In genomic region chr3:127085576-127085975, GRCh38 we compare ENCODE assay signal across 33 cellular contexts.
"Had no signal": no experiment of that assay in that cellular context is flagged by ENCODE, and none has a peak within 500 bp of the region (broad histone marks: within the 10 kb centered on the region; RNA-seq: fewer than 3 reads in every experiment).

No MANE protein-coding gene starts in this region.

- ATAC-seq: activated CD8-positive, alpha-beta T cell treated with anti-CD3 and anti-CD28 coated beads for 36 hours; activated naive CD4-positive, alpha-beta T cell treated with anti-CD3 and anti-CD28 coated beads, Interleukin-2, amount 50 U/mL, for 72 hours; activated T-cell treated with anti-CD3 and anti-CD28 coated beads, Interleukin-2, amount 50 U/mL, for 4 hours; activated T-cell treated with anti-CD3 and anti-CD28 coated beads, Interleukin-2, amount 50 U/mL, for 72 hours; activated T-helper 17 cell treated with anti-CD3 and anti-CD28 coated beads, Interleukin-2, amount 50 U/mL, for 72 hours; body of pancreas had no signal

- H3K4me3 ChIP-seq: adrenal gland, body of pancreas, breast epithelium had no signal

- H3K9me3 ChIP-seq: adrenal gland, body of pancreas, breast epithelium had no signal

- FAIRE-seq: astrocyte, TTC549 had no signal

- H3K27ac ChIP-seq: adrenal gland, body of pancreas, brain microvascular endothelial cell, breast epithelium, VCaP had no signal

- H3K27me3 ChIP-seq: adrenal gland, body of pancreas, brain microvascular endothelial cell had no signal

- H3K4me1 ChIP-seq: adrenal gland, breast epithelium had no signal

- DNase-seq: activated B cell treated with CpG ODN at 0.5 μM for 24 hours; activated CD4-positive, alpha-beta memory T cell treated with anti-CD3 and anti-CD28 coated beads for 36 hours; activated CD4-positive, alpha-beta T cell treated with anti-CD3 and anti-CD28 coated beads for 4 hours; activated CD4-positive, alpha-beta T cell treated with anti-CD3 and anti-CD28 coated beads, Interleukin-2, amount 10 ng/mL, durations not matched to agents 24 days and 14 days; activated CD4-positive, alpha-beta T cell treated with anti-CD3 and anti-CD28 coated beads, Interleukin-2, amount 50 U/mL, for 1 hour; activated CD4-positive, alpha-beta T cell treated with anti-CD3 and anti-CD28 coated beads, Interleukin-2, amount 50 U/mL, for 4 hours; activated CD4-positive, CD25-positive, alpha-beta regulatory T cell treated with anti-CD3 and anti-CD28 coated beads, Interleukin-2, amount 50 U/mL, for 72 hours; activated CD8-positive, alpha-beta memory T cell treated with anti-CD3 and anti-CD28 coated beads, Interleukin-2, amount 50 U/mL, for 4 hours; activated CD8-positive, alpha-beta T cell treated with anti-CD3 and anti-CD28 coated beads for 36 hours; activated effector memory CD4-positive, alpha-beta T cell treated with anti-CD3 and anti-CD28 coated beads, Interleukin-2, amount 50 U/mL, for 16 hours; activated gamma-delta T cell treated with Interleukin-2 at 50 U/mL for 16 hours; activated naive CD4-positive, alpha-beta T cell; activated naive CD4-positive, alpha-beta T cell treated with anti-CD3 and anti-CD28 coated beads for 36 hours; activated naive CD4-positive, alpha-beta T cell treated with anti-CD3 and anti-CD28 coated beads, Interleukin-2, amount 50 U/mL, for 16 hours; activated naive CD8-positive, alpha-beta T cell treated with anti-CD3 and anti-CD28 coated beads for 36 hours; activated T-cell treated with anti-CD3 and anti-CD28 coated beads for 4 hours; activated T-cell treated with anti-CD3 and anti-CD28 coated beads, Interleukin-2, amount 50 U/mL, for 1 hour; activated T-cell treated with anti-CD3 and anti-CD28 coated beads, Interleukin-2, amount 50 U/mL, for 4 hours; activated T-cell treated with anti-CD3 and anti-CD28 coated beads, Interleukin-2, amount 50 U/mL, for 72 hours; adrenal gland; amniotic stem cell; body of pancreas; brain microvascular endothelial cell; central memory CD4-positive, alpha-beta T cell; T-helper 1 cell; T-helper 2 cell; T-helper 9 cell had no signal

- H3K36me3 ChIP-seq: adrenal gland, brain microvascular endothelial cell, breast epithelium had no signal
